ENCODE assay signal across 8 cellular contexts in genomic region chr16:27405546-27406451, GRCh38. TPM values are rescaled to one million over a fixed set of nuclear protein-coding genes. Genes with fewer than 3 reads are reported as not detected.
A peak's percentile ranks its signal among the peaks of the same experiment; 100 is the strongest.
DNase-seq lines count a peak whose midpoint lies in the region; ATAC-seq and TF ChIP-seq lines count a peak whose summit lies in the region.

No MANE protein-coding gene starts in this region.

- intact Hi-C loops in ovary (cut with DNase I), result no loop called here

- no peaks in the 10 kb centered on the region for H3K27me3 ChIP-seq in ovary

- H3K27ac Mint-ChIP-seq in HFFc6, result no peak overlapping the region; the same call in 1 of the 2 replicates

- peaks cover 5% of the 10 kb centered on the region; the same call in 1 of the 2 replicates for H3K36me3 Mint-ChIP-seq in HFFc6 (ENCODE audit: low read depth)

- H3K9me3 ChIP-seq in ovary, result no peaks in the 10 kb centered on the region

- H3K4me3 Mint-ChIP-seq in HFFc6, result no peak overlapping the region

- WGBS in ovary, 3 donors, result 38 to 46% (median 42%) methylated on average over 17 to 19 of the region's 19 CpGs

- H3K4me3 ChIP-seq in ovary, result no peak overlapping the region

- DNase-seq in activated CD4-positive, alpha-beta T cell treated with anti-CD3 and anti-CD28 coated beads, Interleukin-2, amount 50 U/mL, for 1 hour, result peak; percentile 41
- DNase-seq in effector CD4-positive, alpha-beta T cell, result peak; percentile 31
- DNase-seq in stimulated activated CD8-positive, alpha-beta memory T cell treated with anti-CD3 and anti-CD28 coated beads, Interleukin-12 subunit alpha, Interleukin-12 subunit beta, amount 100 ng/mL, for 24 hours (ENCODE audit: extremely low read depth), result peak; percentile 51
- DNase-seq in ovary (no peak), HFFc6 (no peak), NOMO-1 (lab: John Stamatoyannopoulos, UW; ENCODE audit: unreplicated experiment in 2 of 2) (no peak)

- no peaks in the 10 kb centered on the region for H3K9me3 Mint-ChIP-seq in HFFc6

- peaks cover 2% of the 10 kb centered on the region; the same call in 1 of the 2 replicates for H3K27me3 Mint-ChIP-seq in HFFc6 (ENCODE audit: insufficient read depth)

- TF ChIP-seq POLR2A in GM18951 (IDR thresholded peaks at IDR 0.05; ENCODE audit: extremely low read depth, insufficient read depth, insufficient read length), result peak; percentile 28
- TF ChIP-seq POLR2A in ovary (IDR thresholded peaks at IDR 0.05), result no peak

- in situ Hi-C loops in GM18951 (cut with MboI; ENCODE audit: low sequenced_read_pairs, unreplicated experiment), result no loop called here

- no peak for TF ChIP-seq EP300 in ovary (IDR thresholded peaks at IDR 0.05)

- no peaks in the 10 kb centered on the region for H3K4me1 ChIP-seq in ovary (ENCODE audit: insufficient read depth)

- ATAC-seq in HG02981 (IDR thresholded peaks at IDR 0.05; ENCODE audit: unreplicated experiment), result no peak

- TF ChIP-seq CTCF in ovary (IDR thresholded peaks at IDR 0.05) (no peak), HFFc6 (IDR thresholded peaks at IDR 0.05) (no peak)

- peaks cover 56% of the 10 kb centered on the region for H3K4me1 Mint-ChIP-seq in HFFc6 (ENCODE audit: low read depth)

- H3K27ac ChIP-seq in ovary, result no peak overlapping the region

- H3K36me3 ChIP-seq in ovary, result no peaks in the 10 kb centered on the region

RNA-seq across cellular contexts. Expression of gene IL21R, which starts 3.8 kb away (rescaled TPM):
- under 1 TPM in 5 of 7 donors, not detected in 2; 0.05 to 0.45 (median 0.23) TPM for total RNA-seq in ovary
- under 1 TPM; 0.01 to 1.00 TPM for polyA plus RNA-seq in ovary
- 1 to 10 TPM in 5 of 6 experiments, under 1 TPM in 1; 0.96 to 1.8 (median 1.2) TPM for total RNA-seq in HFFc6 (2021; fragmentation: NEBNext Ultra II Directional; extraction: Animal tissue kit (Norgen Biotek cat#: 25700))

Comparison
In these comparisons a context has a peak if more than half of its experiments do, and no peak if none do; other contexts are left out.
1. DNase-seq: peak in activated CD4-positive, alpha-beta T cell treated with anti-CD3 and anti-CD28 coated beads, Interleukin-2, amount 50 U/mL, for 1 hour (single experiment), effector CD4-positive, alpha-beta T cell (single experiment) and stimulated activated CD8-positive, alpha-beta memory T cell treated with anti-CD3 and anti-CD28 coated beads, Interleukin-12 subunit alpha, Interleukin-12 subunit beta, amount 100 ng/mL, for 24 hours (single experiment); none in ovary (0 of 5), HFFc6 (single experiment) and NOMO-1 (0 of 2).